29 cellular contexts compared by ENCODE assay signal in genomic region chr7:20399516-20399915, GRCh38.
DNase-seq lines count a peak whose midpoint lies in the region; ATAC-seq and TF ChIP-seq lines count a peak whose summit lies in the region.
"Had no signal": no experiment of that assay in that cellular context is flagged by ENCODE, and none has a peak within 500 bp of the region (broad histone marks: within the 10 kb centered on the region; RNA-seq: fewer than 3 reads in every experiment).

No MANE protein-coding gene starts in this region.

- no peaks in the 10 kb centered on the region for H3K9me3 Mint-ChIP-seq in CD4-positive, alpha-beta memory T cell
- H3K9me3 Mint-ChIP-seq in activated T-helper 17 cell treated with anti-CD3 and anti-CD28 coated beads, Interleukin-2, amount 50 U/mL, for 72 hours, result no peaks in the 10 kb centered on the region
- H3K9me3 Mint-ChIP-seq: activated naive CD4-positive, alpha-beta T cell treated with anti-CD3 and anti-CD28 coated beads, Interleukin-2, amount 50 U/mL, for 24 hours; natural killer cell treated with Interleukin-12 subunit alpha and Interleukin-12 subunit beta and Interleukin-15 and Interleukin-18, amount 100 ng/mL, for 72 hours; stimulated activated memory B cell treated with anti-CD40 and anti-IgM and Interleukin-4, amounts not matched to agents 10 μg/mL and 1 μg/mL and 100 μg/mL, for 72 hours had no signal

- TF ChIP-seq CTCF in A673 (conservative IDR thresholded peaks at IDR 0.05; ENCODE audit: low read depth, low read length) (no peak), RWPE2 (IDR thresholded peaks at IDR 0.05; ENCODE audit: poor library complexity, severe bottlenecking) (no peak)

- H3K36me3 ChIP-seq in A673 (ENCODE audit: insufficient read depth, low read length, poor library complexity, severe bottlenecking) (no peaks in the 10 kb centered on the region), RWPE2 (ENCODE audit: low read depth) (peaks cover 44% of the 10 kb centered on the region)
- H3K36me3 ChIP-seq in CD4-positive, alpha-beta memory T cell (ENCODE audit: insufficient read depth, low read length), result no peaks in the 10 kb centered on the region
- H3K36me3 ChIP-seq: BE2C, WERI-Rb-1 had no signal

- H3K4me1 ChIP-seq in A673 (ENCODE audit: insufficient read depth, low read length, poor library complexity, severe bottlenecking), result no peaks in the 10 kb centered on the region
- H3K4me1 ChIP-seq in RWPE2 (ENCODE audit: insufficient read depth, poor library complexity, severe bottlenecking), result peaks cover 18% of the 10 kb centered on the region
- H3K4me1 ChIP-seq in CD4-positive, alpha-beta memory T cell (ENCODE audit: insufficient read depth, low read length), result no peaks in the 10 kb centered on the region

- no peaks in the 10 kb centered on the region for H3K4me1 Mint-ChIP-seq in CD4-positive, alpha-beta memory T cell
- no peaks in the 10 kb centered on the region for H3K4me1 Mint-ChIP-seq in activated T-helper 17 cell treated with anti-CD3 and anti-CD28 coated beads, Interleukin-2, amount 50 U/mL, for 72 hours
- H3K4me1 Mint-ChIP-seq: activated naive CD4-positive, alpha-beta T cell treated with anti-CD3 and anti-CD28 coated beads, Interleukin-2, amount 50 U/mL, for 24 hours; stimulated activated memory B cell treated with anti-CD40 and anti-IgM and Interleukin-4, amounts not matched to agents 10 μg/mL and 1 μg/mL and 100 μg/mL, for 72 hours had no signal

- POLR2A ChIA-PET in A673 (lab: Charles Lee; ENCODE audit: low non-redundant PET), result no interaction called here
- POLR2A ChIA-PET in CD4-positive, alpha-beta memory T cell (lab: Charles Lee; ENCODE audit: partially characterized antibody), result no interaction called here

- no peaks in the 10 kb centered on the region for H3K27me3 Mint-ChIP-seq in CD4-positive, alpha-beta memory T cell
- no peaks in the 10 kb centered on the region for H3K27me3 Mint-ChIP-seq in activated T-helper 17 cell treated with anti-CD3 and anti-CD28 coated beads, Interleukin-2, amount 50 U/mL, for 72 hours
- H3K27me3 Mint-ChIP-seq: activated naive CD4-positive, alpha-beta T cell treated with anti-CD3 and anti-CD28 coated beads, Interleukin-2, amount 50 U/mL, for 24 hours; natural killer cell treated with Interleukin-12 subunit alpha and Interleukin-12 subunit beta and Interleukin-15 and Interleukin-18, amount 100 ng/mL, for 72 hours; stimulated activated memory B cell treated with anti-CD40 and anti-IgM and Interleukin-4, amounts not matched to agents 10 μg/mL and 1 μg/mL and 100 μg/mL, for 72 hours had no signal

- BruUV-seq in A673 (replicated peaks; lab: Mats Ljungman, UMichigan), result no TSS peak

- DNase-seq in A673 (ENCODE audit: low spot score) (peak; percentile 34), HCEC 1CT (peak; percentile 6), RWPE2 (ENCODE audit: low spot score) (no peak), D341Med (ENCODE audit: low spot score) (no peak)
- DNase-seq in CD4-positive, alpha-beta memory T cell, result no peak
- DNase-seq: activated CD4-positive, alpha-beta T cell treated with anti-CD3 and anti-CD28 coated beads for 4 hours; activated T-cell treated with anti-CD3 and anti-CD28 coated beads for 4 hours; BE2C; DMS53; effector CD8-positive, alpha-beta T cell; erythroblast; NCI-H1092 treated with DMSO at 0.1 percent for 48 hours; NCI-H187; NCI-H2171 treated with DMSO at 0.1 percent for 48 hours; NCI-H526 treated with DMSO at 0.1 percent for 48 hours; occipital lobe; PC-9; SIG-M5; T-helper 9 cell; trophoblast cell; WERI-Rb-1 had no signal

- intact Hi-C loops in A673 (cut with micrococcal nuclease; ENCODE audit: unreplicated experiment), result no loop called here
- intact Hi-C loops in CD4-positive, alpha-beta memory T cell (cut with micrococcal nuclease), result no loop called here

- H3K9me3 ChIP-seq in A673 (ENCODE audit: low read depth, low read length, poor library complexity, severe bottlenecking) (no peaks in the 10 kb centered on the region), RWPE2 (ENCODE audit: severe bottlenecking) (no peaks in the 10 kb centered on the region)
- no peaks in the 10 kb centered on the region for H3K9me3 ChIP-seq in CD4-positive, alpha-beta memory T cell (ENCODE audit: control insufficient read depth in 1 of 2, low read length in 2 of 2)
- H3K9me3 ChIP-seq: BE2C had no signal

- no peaks in the 10 kb centered on the region for H3K27me3 ChIP-seq in A673 (replicated peaks; ENCODE audit: insufficient read depth, low read depth, low read length, poor library complexity)
- no peaks in the 10 kb centered on the region for H3K27me3 ChIP-seq in RWPE2 (ENCODE audit: insufficient read depth, poor library complexity, severe bottlenecking)
- no peaks in the 10 kb centered on the region for H3K27me3 ChIP-seq in CD4-positive, alpha-beta memory T cell (ENCODE audit: insufficient read depth, low read length)
- H3K27me3 ChIP-seq: BE2C had no signal

- H3K4me3 Mint-ChIP-seq in CD4-positive, alpha-beta memory T cell, result no peak overlapping the region
- H3K4me3 Mint-ChIP-seq in activated T-helper 17 cell treated with anti-CD3 and anti-CD28 coated beads, Interleukin-2, amount 50 U/mL, for 72 hours, result no peak overlapping the region
- H3K4me3 Mint-ChIP-seq: activated naive CD4-positive, alpha-beta T cell treated with anti-CD3 and anti-CD28 coated beads, Interleukin-2, amount 50 U/mL, for 24 hours; natural killer cell treated with Interleukin-12 subunit alpha and Interleukin-12 subunit beta and Interleukin-15 and Interleukin-18, amount 100 ng/mL, for 72 hours; stimulated activated memory B cell treated with anti-CD40 and anti-IgM and Interleukin-4, amounts not matched to agents 10 μg/mL and 1 μg/mL and 100 μg/mL, for 72 hours had no signal

- no peaks in the 10 kb centered on the region for H3K36me3 Mint-ChIP-seq in CD4-positive, alpha-beta memory T cell
- no peaks in the 10 kb centered on the region for H3K36me3 Mint-ChIP-seq in activated T-helper 17 cell treated with anti-CD3 and anti-CD28 coated beads, Interleukin-2, amount 50 U/mL, for 72 hours (ENCODE audit: low read depth)
- H3K36me3 Mint-ChIP-seq: activated naive CD4-positive, alpha-beta T cell treated with anti-CD3 and anti-CD28 coated beads, Interleukin-2, amount 50 U/mL, for 24 hours; natural killer cell treated with Interleukin-12 subunit alpha and Interleukin-12 subunit beta and Interleukin-15 and Interleukin-18, amount 100 ng/mL, for 72 hours; stimulated activated memory B cell treated with anti-CD40 and anti-IgM and Interleukin-4, amounts not matched to agents 10 μg/mL and 1 μg/mL and 100 μg/mL, for 72 hours had no signal

- no peak overlapping the region for H3K27ac Mint-ChIP-seq in CD4-positive, alpha-beta memory T cell
- H3K27ac Mint-ChIP-seq in activated T-helper 17 cell treated with anti-CD3 and anti-CD28 coated beads, Interleukin-2, amount 50 U/mL, for 72 hours, result no peak overlapping the region
- H3K27ac Mint-ChIP-seq: activated naive CD4-positive, alpha-beta T cell treated with anti-CD3 and anti-CD28 coated beads, Interleukin-2, amount 50 U/mL, for 24 hours; natural killer cell treated with Interleukin-12 subunit alpha and Interleukin-12 subunit beta and Interleukin-15 and Interleukin-18, amount 100 ng/mL, for 72 hours; stimulated activated memory B cell treated with anti-CD40 and anti-IgM and Interleukin-4, amounts not matched to agents 10 μg/mL and 1 μg/mL and 100 μg/mL, for 72 hours had no signal

- peak; percentile 41; the same call in 1 of the 3 replicates for ATAC-seq in RWPE2 (ENCODE audit: low read depth)
- peak; percentile 50 for ATAC-seq in esophagus mucosa
- no peak for ATAC-seq in activated T-helper 17 cell treated with anti-CD3 and anti-CD28 coated beads, Interleukin-2, amount 50 U/mL, for 72 hours (replicated peaks)
- no peak for ATAC-seq in GM19395 (IDR thresholded peaks at IDR 0.05; ENCODE audit: unreplicated experiment)
- ATAC-seq: K562; natural killer cell treated with Interleukin-12 subunit alpha and Interleukin-12 subunit beta and Interleukin-15 and Interleukin-18, amount 100 ng/mL, for 72 hours; stimulated activated memory B cell treated with anti-CD40 and anti-IgM and Interleukin-4, amounts not matched to agents 10 μg/mL and 1 μg/mL and 100 μg/mL, for 72 hours had no signal

- no peak overlapping the region for H3K27ac ChIP-seq in A673 (ENCODE audit: low read depth, low read length, poor library complexity, severe bottlenecking)
- H3K27ac ChIP-seq in RWPE2 (ENCODE audit: poor library complexity, severe bottlenecking), result no peak overlapping the region
- H3K27ac ChIP-seq in CD4-positive, alpha-beta memory T cell (ENCODE audit: low read depth, low read length), result no peak overlapping the region
- H3K27ac ChIP-seq: PC-9, WERI-Rb-1 had no signal

- no peak overlapping the region for H3K4me3 ChIP-seq in A673 (ENCODE audit: low read depth, low read length, poor library complexity, severe bottlenecking)
- H3K4me3 ChIP-seq in RWPE2 (ENCODE audit: severe bottlenecking), result no peak overlapping the region
- H3K4me3 ChIP-seq in CD4-positive, alpha-beta memory T cell (ENCODE audit: low read length in 2 of 2), result no peak overlapping the region
- H3K4me3 ChIP-seq: K562, lung, PC-9 had no signal

- CTCF ChIA-PET in A673 (lab: Charles Lee), result no interaction called here
- CTCF ChIA-PET in CD4-positive, alpha-beta memory T cell (lab: Charles Lee; ENCODE audit: partially characterized antibody), result no interaction called here

Comparison
In these comparisons a context has a peak if more than half of its experiments do, and no peak if none do; other contexts are left out.
1. DNase-seq: peak in A673 (single experiment) and HCEC 1CT (single experiment); none in RWPE2 (single experiment), D341Med (single experiment) and CD4-positive, alpha-beta memory T cell (0 of 5).
2. ATAC-seq: peak in RWPE2 (single experiment) and esophagus mucosa (single experiment); none in activated T-helper 17 cell treated with anti-CD3 and anti-CD28 coated beads, Interleukin-2, amount 50 U/mL, for 72 hours (single experiment) and GM19395 (single experiment).